ENCODE assay signal across 9 cellular contexts in the genomic region with DNA sequence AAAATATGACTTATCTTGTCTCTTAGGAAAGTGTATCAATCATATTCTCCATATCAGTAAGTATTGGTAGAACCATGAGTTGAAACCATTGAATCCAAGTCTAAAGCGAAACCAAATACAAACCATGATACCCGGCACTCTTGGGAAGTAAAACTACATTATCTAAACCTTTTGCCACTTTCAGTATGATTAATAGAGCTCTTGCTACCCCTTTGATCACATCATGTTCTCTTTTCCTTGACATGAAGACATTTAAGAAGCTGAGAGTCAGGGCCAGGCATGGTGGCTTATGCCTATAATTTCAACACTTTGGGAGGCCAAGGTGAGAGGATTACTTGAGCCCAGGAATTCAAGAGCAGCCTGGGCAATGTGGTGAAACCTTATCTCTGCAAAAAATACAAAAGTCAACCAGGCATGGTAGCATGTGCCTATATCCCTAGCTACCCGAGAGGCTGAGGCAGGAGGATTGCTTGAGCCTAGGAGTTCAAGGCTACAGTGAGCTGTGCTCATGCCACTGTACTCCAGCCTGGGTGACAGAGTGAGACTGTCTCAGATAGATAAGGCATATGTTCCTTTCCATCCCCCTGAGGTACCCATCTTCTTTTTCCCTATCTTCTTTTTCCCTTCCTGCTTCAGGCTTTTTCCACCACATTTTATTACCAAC. TPM values are rescaled to one million over a fixed set of nuclear protein-coding genes. Genes with fewer than 3 reads are reported as not detected.
DNase-seq lines count a peak whose midpoint lies in the region; ATAC-seq and TF ChIP-seq lines count a peak whose summit lies in the region.
"Had no signal": no experiment of that assay in that cellular context is flagged by ENCODE, and none has a peak within 500 bp of the region (broad histone marks: within the 10 kb centered on the region; RNA-seq: fewer than 3 reads in every experiment).

No MANE protein-coding gene starts in this region.

- H3K9me3 ChIP-seq in hepatocyte (ENCODE audit: low read depth) = no peaks in the 10 kb centered on the region

- H3K36me3 ChIP-seq in hepatocyte (replicated peaks; ENCODE audit: insufficient read depth, low read depth) = no peaks in the 10 kb centered on the region

- no peaks in the 10 kb centered on the region for H3K9me3 Mint-ChIP-seq in activated naive CD8-positive, alpha-beta T cell (ENCODE audit: low read depth)

- ATAC-seq in GM18517 (IDR thresholded peaks at IDR 0.05; ENCODE audit: unreplicated experiment) = peak; percentile 93
- ATAC-seq in HG03175 (IDR thresholded peaks at IDR 0.05; ENCODE audit: unreplicated experiment) = peak; percentile 80

- 89% methylated on average over 3 of the region's 3 CpGs for WGBS in hepatocyte (ENCODE audit: low lambda C conversion rate, missing lambda C conversion rate)

- H3K27me3 Mint-ChIP-seq in activated naive CD8-positive, alpha-beta T cell = no peaks in the 10 kb centered on the region

- H3K9me2 ChIP-seq in hepatocyte (replicated peaks; ENCODE audit: insufficient read depth) = no peaks in the 10 kb centered on the region

- TF ChIP-seq CTCF in GM20000 (IDR thresholded peaks at IDR 0.05; ENCODE audit: extremely low read depth, missing control alignments) = no peak
- no peak for TF ChIP-seq CTCF in hepatocyte (IDR thresholded peaks at IDR 0.05; ENCODE audit: poor library complexity)

- H3K4me3 ChIP-seq in hepatocyte = no peak overlapping the region

- no peak overlapping the region for H2AFZ ChIP-seq in hepatocyte

- no peaks in the 10 kb centered on the region for H3K27me3 ChIP-seq in hepatocyte

- H3K4me3 Mint-ChIP-seq in activated naive CD8-positive, alpha-beta T cell = no peak overlapping the region

- no peaks in the 10 kb centered on the region for H4K20me1 ChIP-seq in hepatocyte (ENCODE audit: insufficient read depth, poor library complexity, severe bottlenecking)

- peaks cover 32% of the 10 kb centered on the region for H3K36me3 Mint-ChIP-seq in activated naive CD8-positive, alpha-beta T cell

- no peak overlapping the region for H3K27ac ChIP-seq in hepatocyte
- H3K27ac ChIP-seq: WERI-Rb-1 had no signal

- H3K4me1 ChIP-seq in hepatocyte (ENCODE audit: insufficient read depth) = no peaks in the 10 kb centered on the region

- H3K27ac Mint-ChIP-seq in activated naive CD8-positive, alpha-beta T cell = peak overlapping the region; percentile 25

- peak; percentile 38 for DNase-seq in GM20000 (ENCODE audit: low spot score)
- DNase-seq in NCI-H146 treated with DMSO at 0.1 percent for 48 hours (lab: John Stamatoyannopoulos, UW; ENCODE audit: unreplicated experiment) = no peak
- no peak for DNase-seq in hepatocyte (ENCODE audit: low spot score)
- no peak for DNase-seq in H4 (ENCODE audit: low spot score)
- no peak for DNase-seq in Kasumi-1 (lab: John Stamatoyannopoulos, UW)
- DNase-seq: WERI-Rb-1 had no signal

- H3K79me2 ChIP-seq in hepatocyte = no peaks in the 10 kb centered on the region

- H3K4me2 ChIP-seq in hepatocyte = no peak overlapping the region

- H3K4me1 Mint-ChIP-seq in activated naive CD8-positive, alpha-beta T cell (ENCODE audit: low read depth) = peaks cover 9% of the 10 kb centered on the region

RNA-seq across cellular contexts. Expression of gene CEP135, which starts 45.4 kb away (rescaled TPM):
- total RNA-seq in hepatocyte = 7.7 and 10.9 TPM in 2 replicates
- 3.1 and 3.2 TPM in 2 replicates for polyA plus RNA-seq in hepatocyte
- 2.3 and 5.2 TPM in 2 replicates for total RNA-seq in H4 (2014; rRNA removed; shearing (Covaris generic))
